16 cellular contexts compared by ENCODE assay signal in the genomic region with DNA sequence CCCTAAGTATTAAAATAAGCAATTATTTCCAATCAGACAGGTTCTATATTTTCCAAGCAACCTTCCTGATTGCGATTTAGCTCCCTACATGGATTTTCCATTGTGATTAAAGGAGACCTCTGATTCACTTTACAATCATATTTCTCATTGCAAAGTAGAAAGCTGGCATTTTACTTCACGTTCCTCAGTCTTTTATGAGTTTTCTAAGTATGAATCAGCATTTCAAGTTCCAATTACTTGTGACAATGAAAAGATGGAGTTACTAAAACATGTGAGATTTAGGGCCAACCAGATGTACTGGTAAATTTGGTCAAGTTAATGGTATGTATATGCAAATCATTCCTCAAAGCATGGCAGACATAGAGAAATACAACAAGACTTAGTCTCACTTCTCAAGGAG.
"Had no signal": no experiment of that assay in that cellular context is flagged by ENCODE, and none has a peak within 500 bp of the region (broad histone marks: within the 10 kb centered on the region; RNA-seq: fewer than 3 reads in every experiment).

No MANE protein-coding gene starts in this region.

- H3K9me3 Mint-ChIP-seq: nephron progenitor cell; stimulated activated naive B cell treated with anti-CD40 and anti-IgM and Interleukin-4, amounts not matched to agents 10 μg/mL and 1 μg/mL and 100 μg/mL, for 72 hours; stimulated activated naive CD8-positive, alpha-beta T cell treated with anti-CD3 and anti-CD28 coated beads, Interleukin-15, amount 100 ng/mL, for 72 hours had no signal

- DNase-seq: effector CD4-positive, alpha-beta T cell; gastrocnemius medialis; heart right ventricle; hypothalamus; islet precursor cell; mammary epithelial cell; naive thymus-derived CD4-positive, alpha-beta T cell; nephron progenitor cell; stimulated activated CD4-positive, alpha-beta T cell treated with anti-CD3 and anti-CD28 coated beads, Interleukin-2, amount 100 ng/mL, for 24 hours; stimulated activated CD4-positive, alpha-beta T cell treated with anti-CD3 and anti-CD28 coated beads, Interleukin-4, amount 100 ng/mL, for 4 hours; stimulated activated naive B cell treated with anti-CD40 and anti-IgM and Interleukin-4, amounts not matched to agents 10 μg/mL and 1 μg/mL and 100 μg/mL, for 72 hours; stimulated activated naive CD8-positive, alpha-beta T cell treated with anti-CD3 and anti-CD28 coated beads, Interleukin-15, amount 100 ng/mL, for 72 hours; testis; upper lobe of right lung had no signal

- H3K4me1 Mint-ChIP-seq: naive thymus-derived CD4-positive, alpha-beta T cell; nephron progenitor cell; stimulated activated naive B cell treated with anti-CD40 and anti-IgM and Interleukin-4, amounts not matched to agents 10 μg/mL and 1 μg/mL and 100 μg/mL, for 72 hours; stimulated activated naive CD8-positive, alpha-beta T cell treated with anti-CD3 and anti-CD28 coated beads, Interleukin-15, amount 100 ng/mL, for 72 hours had no signal

- H3K36me3 Mint-ChIP-seq: naive thymus-derived CD4-positive, alpha-beta T cell; stimulated activated naive B cell treated with anti-CD40 and anti-IgM and Interleukin-4, amounts not matched to agents 10 μg/mL and 1 μg/mL and 100 μg/mL, for 72 hours had no signal

- ATAC-seq: gastrocnemius medialis; heart right ventricle; left lobe of liver; naive thymus-derived CD4-positive, alpha-beta T cell; sciatic nerve; stimulated activated naive B cell treated with anti-CD40 and anti-IgM and Interleukin-4, amounts not matched to agents 10 μg/mL and 1 μg/mL and 100 μg/mL, for 72 hours; stimulated activated naive CD8-positive, alpha-beta T cell treated with anti-CD3 and anti-CD28 coated beads, Interleukin-15, amount 100 ng/mL, for 72 hours; upper lobe of right lung had no signal

- H3K4me3 Mint-ChIP-seq: naive thymus-derived CD4-positive, alpha-beta T cell; nephron progenitor cell; stimulated activated naive B cell treated with anti-CD40 and anti-IgM and Interleukin-4, amounts not matched to agents 10 μg/mL and 1 μg/mL and 100 μg/mL, for 72 hours; stimulated activated naive CD8-positive, alpha-beta T cell treated with anti-CD3 and anti-CD28 coated beads, Interleukin-15, amount 100 ng/mL, for 72 hours had no signal

- H3K27ac Mint-ChIP-seq: naive thymus-derived CD4-positive, alpha-beta T cell; nephron progenitor cell; stimulated activated naive B cell treated with anti-CD40 and anti-IgM and Interleukin-4, amounts not matched to agents 10 μg/mL and 1 μg/mL and 100 μg/mL, for 72 hours; stimulated activated naive CD8-positive, alpha-beta T cell treated with anti-CD3 and anti-CD28 coated beads, Interleukin-15, amount 100 ng/mL, for 72 hours had no signal

- H3K27me3 Mint-ChIP-seq: stimulated activated naive B cell treated with anti-CD40 and anti-IgM and Interleukin-4, amounts not matched to agents 10 μg/mL and 1 μg/mL and 100 μg/mL, for 72 hours; stimulated activated naive CD8-positive, alpha-beta T cell treated with anti-CD3 and anti-CD28 coated beads, Interleukin-15, amount 100 ng/mL, for 72 hours had no signal
